In the genomic region with DNA sequence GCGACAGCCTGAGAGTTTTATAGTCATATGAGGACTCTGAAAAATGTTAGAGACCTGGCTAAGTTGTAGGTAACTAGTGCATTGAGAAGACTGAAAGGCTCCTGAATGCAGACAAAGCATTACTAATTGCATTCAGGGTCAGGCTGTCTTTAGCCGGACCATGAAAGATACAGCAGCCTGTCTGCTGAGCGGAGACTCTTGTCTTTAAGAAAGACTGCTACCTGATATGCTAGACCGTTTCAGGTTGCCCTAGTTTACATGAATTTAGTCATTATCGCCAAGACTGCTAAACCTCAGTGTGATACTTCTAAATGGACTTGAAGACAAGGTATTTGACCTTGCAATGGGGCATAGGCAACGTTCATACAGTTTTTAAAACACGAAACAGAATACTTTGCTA, we compare ENCODE assay signal across 24 cellular contexts.
DNase-seq lines count a peak whose midpoint lies in the region; ATAC-seq, FAIRE-seq and TF ChIP-seq lines count a peak whose summit lies in the region.
"Had no signal": no experiment of that assay in that cellular context is flagged by ENCODE, and none has a peak within 500 bp of the region (broad histone marks: within the 10 kb centered on the region; RNA-seq: fewer than 3 reads in every experiment).

No MANE protein-coding gene starts in this region.

- no peaks in the 10 kb centered on the region for H3K27me3 Mint-ChIP-seq in WTC11 (ENCODE audit: low read depth)
- H3K27me3 Mint-ChIP-seq: CD4-positive, alpha-beta memory T cell; T-cell had no signal

- H4K8ac ChIP-seq in trophoblast cell (ENCODE audit: low read depth, low read length): no peak overlapping the region

- no peak overlapping the region for H2AK5ac ChIP-seq in trophoblast cell (ENCODE audit: low read length)

- H4K91ac ChIP-seq in trophoblast cell (ENCODE audit: low read depth, low read length): no peak overlapping the region

- H3K27ac ChIP-seq in mesodermal cell (ENCODE audit: low read depth, low read length, severe bottlenecking) (peak overlapping the region; percentile 24), trophoblast cell (ENCODE audit: low read depth, low read length) (peak overlapping the region; percentile 13)
- H3K27ac ChIP-seq: SJSA1 had no signal

- CTCF ChIA-PET in WTC11 (lab: Charles Lee): interaction anchor here (0.6 to 1.3 kb wide), 2 partner anchors 62 to 141 kb away, joined by 3 read pairs; no protein-coding TSS in a partner anchor

- peak; percentile 86 for ATAC-seq in WTC11
- ATAC-seq in GM18870 (IDR thresholded peaks at IDR 0.05; ENCODE audit: unreplicated experiment): no peak
- ATAC-seq: GM12878, T-cell had no signal

- no peak overlapping the region for H3K23ac ChIP-seq in trophoblast cell (ENCODE audit: low read length)

- H2BK120ac ChIP-seq in trophoblast cell (ENCODE audit: insufficient read depth, low read length, poor library complexity): no peak overlapping the region

- H3K27ac Mint-ChIP-seq in WTC11: peak overlapping the region; percentile 76
- H3K27ac Mint-ChIP-seq: CD4-positive, alpha-beta memory T cell; T-cell had no signal

- H3K79me1 ChIP-seq in trophoblast cell (ENCODE audit: low read length): no peaks in the 10 kb centered on the region

- H4K12ac ChIP-seq in trophoblast cell (ENCODE audit: low read depth, low read length): no peak overlapping the region

- H3K9ac ChIP-seq in trophoblast cell (ENCODE audit: low read length): no peak overlapping the region

- no peak for TF ChIP-seq POLR2A in H54 (IDR thresholded peaks at IDR 0.05; ENCODE audit: low read depth, low read length)

- no peaks in the 10 kb centered on the region for H3K9me3 ChIP-seq in mesodermal cell (ENCODE audit: control insufficient read depth, low read length)
- no peaks in the 10 kb centered on the region for H3K9me3 ChIP-seq in trophoblast cell (ENCODE audit: insufficient read depth, low read depth, low read length)
- H3K9me3 ChIP-seq: HAP-1, SJSA1 had no signal

- no peaks in the 10 kb centered on the region for H3K9me3 Mint-ChIP-seq in WTC11
- H3K9me3 Mint-ChIP-seq: T-cell had no signal

- no peak overlapping the region for H2AFZ ChIP-seq in trophoblast cell (ENCODE audit: insufficient read depth, low read length, poor library complexity)

- WGBS in mesodermal cell (ENCODE audit: insufficient coverage in 2 of 2), 2 experiments: 58 to 60% methylated on average over 6 to 7 of the region's 7 CpGs
- WGBS in trophoblast cell (ENCODE audit: extremely low coverage, insufficient coverage, insufficient read length): no CpG with 5 or more reads among the region's 7 CpGs

- no peak overlapping the region for H2BK12ac ChIP-seq in trophoblast cell (ENCODE audit: low read length)

- peaks cover 85% of the 10 kb centered on the region for H3K4me1 Mint-ChIP-seq in WTC11

- H3K27me3 ChIP-seq in trophoblast cell (ENCODE audit: insufficient read depth, low read length): no peaks in the 10 kb centered on the region
- H3K27me3 ChIP-seq: SJSA1 had no signal

- H3K36me3 ChIP-seq in mesodermal cell (ENCODE audit: control insufficient read depth, insufficient read depth, low read length) (peaks cover 32% of the 10 kb centered on the region), trophoblast cell (ENCODE audit: control insufficient read depth in 1 of 2, insufficient read depth in 2 of 2, low read length in 2 of 2) (peaks cover 2% of the 10 kb centered on the region in 2 experiments)

- no peak overlapping the region for H3K4me3 Mint-ChIP-seq in WTC11
- H3K4me3 Mint-ChIP-seq: CD4-positive, alpha-beta memory T cell; T-cell had no signal

- H3K4me3 ChIP-seq in mesodermal cell (ENCODE audit: extremely low read depth, insufficient read depth, low read length, poor library complexity, severe bottlenecking) (no peak overlapping the region), trophoblast cell (ENCODE audit: low read depth, low read length) (no peak overlapping the region)
- H3K4me3 ChIP-seq: GM12878, HAP-1, SJSA1 had no signal

- H3K14ac ChIP-seq in trophoblast cell (ENCODE audit: low read length): no peak overlapping the region

- H3K36me3 Mint-ChIP-seq in WTC11: peaks cover 8% of the 10 kb centered on the region

- no peak for TF ChIP-seq CTCF in WTC11 (IDR thresholded peaks at IDR 0.05)

- no peak for DNase-seq in H54 (ENCODE audit: insufficient read length, low spot score)
- no peak for DNase-seq in WTC11 (ENCODE audit: low spot score)
- DNase-seq in trophoblast cell: no peak
- no peak for DNase-seq in stimulated activated CD4-positive, alpha-beta T cell treated with anti-CD3 and anti-CD28 coated beads, Interleukin-15, amount 100 ng/mL, for 24 hours
- DNase-seq in germinal center (ENCODE audit: low spot score): no peak
- DNase-seq: C1 segment of cervical spinal cord; CD4-positive, alpha-beta memory T cell; COR-L47; DMS53; NCI-H1105; NCI-H1436 treated with DMSO at 0.1 percent for 48 hours; NCI-H1930; NCI-H2227 treated with DMSO at 0.1 percent for 48 hours; NCI-H526 treated with DMSO at 0.1 percent for 48 hours; Right ventricle myocardium superior; RPMI8226; T-cell had no signal

- FAIRE-seq in H54 (lab: Jason Lieb, UNC): peak; percentile 60
- FAIRE-seq: G401.6, GM12878, GM19239 had no signal

- no peak overlapping the region for H2BK5ac ChIP-seq in trophoblast cell (ENCODE audit: low read depth, low read length, poor library complexity)

- peaks cover 5% of the 10 kb centered on the region for H3K79me2 ChIP-seq in trophoblast cell (ENCODE audit: control insufficient read depth, insufficient read depth, low read length, poor library complexity)

- no peak overlapping the region for H3K4ac ChIP-seq in trophoblast cell (ENCODE audit: low read depth, low read length)

- no peak overlapping the region for H3K4me2 ChIP-seq in trophoblast cell (ENCODE audit: low read length)

- peaks cover 14% of the 10 kb centered on the region for H3K4me1 ChIP-seq in mesodermal cell (ENCODE audit: control insufficient read depth, insufficient read depth, low read length, poor library complexity, severe bottlenecking)
- H3K4me1 ChIP-seq in trophoblast cell (ENCODE audit: control insufficient read depth in 1 of 2, insufficient read depth in 2 of 2, low read length in 2 of 2): peaks cover 0 to 2% of the 10 kb centered on the region in 2 experiments
- H3K4me1 ChIP-seq: SJSA1 had no signal

- no peak overlapping the region for H3K18ac ChIP-seq in trophoblast cell (ENCODE audit: low read length)

- POLR2A ChIA-PET in WTC11 (lab: Charles Lee): interaction anchor here (0.6 kb wide), 1 partner anchor 49 kb away, joined by 3 read pairs; no protein-coding TSS in a partner anchor

TF ChIP-seq in WTC11, 78 proteins besides CTCF, POLR2A, EP300 and RAD21:
- no peak for TF ChIP-seq EMX1 (CRISPR knock-in tag; IDR thresholded peaks at IDR 0.05)
